ENCODE assay signal across 8 cellular contexts in the genomic region with DNA sequence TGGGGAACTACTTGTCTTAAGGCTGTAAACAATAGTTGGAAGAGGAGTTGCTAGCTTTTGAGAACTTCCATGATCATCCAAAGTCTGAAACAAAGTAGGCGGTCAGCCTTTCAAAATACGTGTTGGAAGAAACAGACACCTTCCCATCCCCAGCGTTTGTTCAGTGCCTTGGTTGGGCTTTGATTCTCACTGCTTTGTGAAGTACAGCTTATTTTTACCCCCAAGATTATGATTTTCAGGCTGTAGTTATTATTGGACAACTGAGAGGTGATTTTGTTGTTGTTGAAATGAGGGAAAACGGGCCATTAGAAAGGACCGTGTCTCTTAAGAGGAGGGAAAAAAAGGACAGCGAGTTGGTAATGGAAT. TPM values are rescaled to one million over a fixed set of nuclear protein-coding genes. Genes with fewer than 3 reads are reported as not detected.
DNase-seq lines count a peak whose midpoint lies in the region; ATAC-seq and TF ChIP-seq lines count a peak whose summit lies in the region.

No MANE protein-coding gene starts in this region.

- H3K4me1 Mint-ChIP-seq in CD4-positive, CD25-positive, alpha-beta regulatory T cell = peaks cover 19 to 41% (median 24%) of the 10 kb centered on the region in 4 donors
- peaks cover 8% of the 10 kb centered on the region for H3K4me1 Mint-ChIP-seq in dendritic cell treated with granulocyte-macrophage colony-stimulating factor and Interleukin-4, amounts not matched to agents 40 ng/mL and 50 ng/mL, for 4 days (ENCODE audit: low read depth)

- peak overlapping the region; percentile 97 for H2AFZ ChIP-seq in neural cell (ENCODE audit: low read depth, low read length)

- H3K27me3 Mint-ChIP-seq in CD4-positive, CD25-positive, alpha-beta regulatory T cell = peaks cover 5% of the 10 kb centered on the region
- peaks cover 2% of the 10 kb centered on the region for H3K27me3 Mint-ChIP-seq in dendritic cell treated with granulocyte-macrophage colony-stimulating factor and Interleukin-4, amounts not matched to agents 40 ng/mL and 50 ng/mL, for 4 days

- no peaks in the 10 kb centered on the region for H3K27me3 ChIP-seq in CD4-positive, CD25-positive, alpha-beta regulatory T cell (ENCODE audit: control insufficient read depth, insufficient read depth, low read length)
- no peaks in the 10 kb centered on the region for H3K27me3 ChIP-seq in neural cell (ENCODE audit: insufficient read depth, low read depth, low read length)

- no peaks in the 10 kb centered on the region for H4K20me1 ChIP-seq in neural cell (ENCODE audit: insufficient read depth)

- H3K36me3 Mint-ChIP-seq in CD4-positive, CD25-positive, alpha-beta regulatory T cell = no peaks in the 10 kb centered on the region
- H3K36me3 Mint-ChIP-seq in dendritic cell treated with granulocyte-macrophage colony-stimulating factor and Interleukin-4, amounts not matched to agents 40 ng/mL and 50 ng/mL, for 4 days (ENCODE audit: low read depth) = peaks cover 6% of the 10 kb centered on the region

- peaks cover 6% of the 10 kb centered on the region for H3K79me2 ChIP-seq in neural cell (replicated peaks; ENCODE audit: insufficient read depth, low read length)

- no peaks in the 10 kb centered on the region for H3K9me3 ChIP-seq in CD4-positive, CD25-positive, alpha-beta regulatory T cell (ENCODE audit: control insufficient read depth in 2 of 2, low read length in 2 of 2)
- no peaks in the 10 kb centered on the region for H3K9me3 ChIP-seq in neural cell (ENCODE audit: low read length)

- intact Hi-C loops in dendritic cell treated with granulocyte-macrophage colony-stimulating factor and Interleukin-4, amounts not matched to agents 40 ng/mL and 50 ng/mL, for 4 days (cut with micrococcal nuclease) = no loop called here
- intact Hi-C loops in sciatic nerve (cut with DNase I) = no loop called here

- no peaks in the 10 kb centered on the region for H3K36me3 ChIP-seq in CD4-positive, CD25-positive, alpha-beta regulatory T cell (ENCODE audit: control insufficient read depth, insufficient read depth, low read length)
- no peaks in the 10 kb centered on the region for H3K36me3 ChIP-seq in neural cell (ENCODE audit: insufficient read depth, low read length)

- H3K9ac ChIP-seq in neural cell (ENCODE audit: low read length) = peak overlapping the region; percentile 80

- ATAC-seq in CD4-positive, CD25-positive, alpha-beta regulatory T cell (ENCODE audit: low read depth in 2 of 2) = no peak
- ATAC-seq in sciatic nerve = no peak

- no peaks in the 10 kb centered on the region for H3K9me2 ChIP-seq in neural cell (ENCODE audit: insufficient read depth, low read length)

- TF ChIP-seq CTCF in LNCaP clone FGC (IDR thresholded peaks at IDR 0.05; ENCODE audit: control insufficient read depth, extremely low read depth, insufficient read depth) = no peak
- TF ChIP-seq CTCF in neural cell (IDR thresholded peaks at IDR 0.05; ENCODE audit: poor library complexity, severe bottlenecking) = no peak

- no peak for TF ChIP-seq RAD21 in neural cell (conservative IDR thresholded peaks at IDR 0.05)

- peak overlapping the region; percentile 87 for H3K27ac ChIP-seq in CD4-positive, CD25-positive, alpha-beta regulatory T cell (ENCODE audit: insufficient read depth, low read length, poor library complexity, severe bottlenecking)
- peak overlapping the region; percentile 78 for H3K27ac ChIP-seq in neural cell (ENCODE audit: low read length)

- H3F3A ChIP-seq in neural cell (ENCODE audit: insufficient read depth, low read length, poor library complexity, severe bottlenecking) = peaks cover 4% of the 10 kb centered on the region

- no peak for DNase-seq in CD4-positive, CD25-positive, alpha-beta regulatory T cell
- no peak for DNase-seq in LNCaP clone FGC (ENCODE audit: low read depth)
- DNase-seq in cerebellar nuclear complex (lab: John Stamatoyannopoulos, UW) = no peak
- DNase-seq in sciatic nerve (ENCODE audit: low spot score) = no peak
- DNase-seq in GM19238 (ENCODE audit: insufficient read length, low spot score) = no peak
- no peak for DNase-seq in AML-193 (lab: John Stamatoyannopoulos, UW)

- H3K9me3 Mint-ChIP-seq in CD4-positive, CD25-positive, alpha-beta regulatory T cell = peaks cover 0 to 4% (median 0%) of the 10 kb centered on the region in 7 donors
- H3K9me3 Mint-ChIP-seq in dendritic cell treated with granulocyte-macrophage colony-stimulating factor and Interleukin-4, amounts not matched to agents 40 ng/mL and 50 ng/mL, for 4 days = no peaks in the 10 kb centered on the region

- H3K4me2 ChIP-seq in neural cell (ENCODE audit: low read length) = peak overlapping the region; percentile 70

- TF ChIP-seq EP300 in neural cell (conservative IDR thresholded peaks at IDR 0.05; ENCODE audit: poor library complexity, severe bottlenecking) = no peak

- H3K4me3 Mint-ChIP-seq in CD4-positive, CD25-positive, alpha-beta regulatory T cell = peak overlapping the region; percentile 87 to 97 (median 95)
- peak overlapping the region; percentile 97 for H3K4me3 Mint-ChIP-seq in dendritic cell treated with granulocyte-macrophage colony-stimulating factor and Interleukin-4, amounts not matched to agents 40 ng/mL and 50 ng/mL, for 4 days

- H3K27ac Mint-ChIP-seq in CD4-positive, CD25-positive, alpha-beta regulatory T cell = peak overlapping the region in 2 of 3 donors; percentile 93 to 95
- H3K27ac Mint-ChIP-seq in dendritic cell treated with granulocyte-macrophage colony-stimulating factor and Interleukin-4, amounts not matched to agents 40 ng/mL and 50 ng/mL, for 4 days = peak overlapping the region; percentile 88

- H3K4me3 ChIP-seq in CD4-positive, CD25-positive, alpha-beta regulatory T cell (ENCODE audit: low read depth, low read length) = peak overlapping the region; percentile 80
- peak overlapping the region; percentile 65 for H3K4me3 ChIP-seq in LNCaP clone FGC (ENCODE audit: low read depth, low read length)
- peak overlapping the region; percentile 94 for H3K4me3 ChIP-seq in neural cell (ENCODE audit: low read length)

- peaks cover 13% of the 10 kb centered on the region for H3K4me1 ChIP-seq in CD4-positive, CD25-positive, alpha-beta regulatory T cell (ENCODE audit: control insufficient read depth, insufficient read depth, low read length, poor library complexity, severe bottlenecking)

TF ChIP-seq in neural cell, 6 proteins besides CTCF, POLR2A, EP300 and RAD21:
- TF ChIP-seq EZH2 (IDR thresholded peaks at IDR 0.05; ENCODE audit: borderline replicate concordance, insufficient read depth, low read length, poor library complexity, severe bottlenecking) (no peak), TAF1 (IDR thresholded peaks at IDR 0.05; ENCODE audit: low read depth) (no peak), SMC3 (conservative IDR thresholded peaks at IDR 0.05; ENCODE audit: poor library complexity) (no peak), POLR2AphosphoS5 (IDR thresholded peaks at IDR 0.05) (no peak), MXI1 (conservative IDR thresholded peaks at IDR 0.05; ENCODE audit: poor library complexity, severe bottlenecking) (no peak)
- TF ChIP-seq, protein P1, sequence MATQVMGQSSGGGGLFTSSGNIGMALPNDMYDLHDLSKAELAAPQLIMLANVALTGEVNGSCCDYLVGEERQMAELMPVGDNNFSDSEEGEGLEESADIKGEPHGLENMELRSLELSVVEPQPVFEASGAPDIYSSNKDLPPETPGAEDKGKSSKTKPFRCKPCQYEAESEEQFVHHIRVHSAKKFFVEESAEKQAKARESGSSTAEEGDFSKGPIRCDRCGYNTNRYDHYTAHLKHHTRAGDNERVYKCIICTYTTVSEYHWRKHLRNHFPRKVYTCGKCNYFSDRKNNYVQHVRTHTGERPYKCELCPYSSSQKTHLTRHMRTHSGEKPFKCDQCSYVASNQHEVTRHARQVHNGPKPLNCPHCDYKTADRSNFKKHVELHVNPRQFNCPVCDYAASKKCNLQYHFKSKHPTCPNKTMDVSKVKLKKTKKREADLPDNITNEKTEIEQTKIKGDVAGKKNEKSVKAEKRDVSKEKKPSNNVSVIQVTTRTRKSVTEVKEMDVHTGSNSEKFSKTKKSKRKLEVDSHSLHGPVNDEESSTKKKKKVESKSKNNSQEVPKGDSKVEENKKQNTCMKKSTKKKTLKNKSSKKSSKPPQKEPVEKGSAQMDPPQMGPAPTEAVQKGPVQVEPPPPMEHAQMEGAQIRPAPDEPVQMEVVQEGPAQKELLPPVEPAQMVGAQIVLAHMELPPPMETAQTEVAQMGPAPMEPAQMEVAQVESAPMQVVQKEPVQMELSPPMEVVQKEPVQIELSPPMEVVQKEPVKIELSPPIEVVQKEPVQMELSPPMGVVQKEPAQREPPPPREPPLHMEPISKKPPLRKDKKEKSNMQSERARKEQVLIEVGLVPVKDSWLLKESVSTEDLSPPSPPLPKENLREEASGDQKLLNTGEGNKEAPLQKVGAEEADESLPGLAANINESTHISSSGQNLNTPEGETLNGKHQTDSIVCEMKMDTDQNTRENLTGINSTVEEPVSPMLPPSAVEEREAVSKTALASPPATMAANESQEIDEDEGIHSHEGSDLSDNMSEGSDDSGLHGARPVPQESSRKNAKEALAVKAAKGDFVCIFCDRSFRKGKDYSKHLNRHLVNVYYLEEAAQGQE (IDR thresholded peaks at IDR 0.05; ENCODE audit: borderline replicate concordance) = no peak
TF ChIP-seq in neural cell: peak in this region for 0.

RNA-seq across cellular contexts. Expression of a gene that starts 0.9 kb away (rescaled TPM):
- 14.2 TPM for total RNA-seq in CD4-positive, CD25-positive, alpha-beta regulatory T cell
- polyA plus RNA-seq in CD4-positive, CD25-positive, alpha-beta regulatory T cell = 1 to 10 TPM; 3.7 to 5.5 (median 4.6) TPM
- 8.1 and 19.5 TPM in 2 replicates for polyA plus RNA-seq in neural cell
- 26.8 and 27.9 TPM in 2 replicates for polyA minus RNA-seq in neural cell
- 17.6 TPM for total RNA-seq in sciatic nerve
